Comparison of ENCODE assay signal across 1 cellular context in the genomic region with DNA sequence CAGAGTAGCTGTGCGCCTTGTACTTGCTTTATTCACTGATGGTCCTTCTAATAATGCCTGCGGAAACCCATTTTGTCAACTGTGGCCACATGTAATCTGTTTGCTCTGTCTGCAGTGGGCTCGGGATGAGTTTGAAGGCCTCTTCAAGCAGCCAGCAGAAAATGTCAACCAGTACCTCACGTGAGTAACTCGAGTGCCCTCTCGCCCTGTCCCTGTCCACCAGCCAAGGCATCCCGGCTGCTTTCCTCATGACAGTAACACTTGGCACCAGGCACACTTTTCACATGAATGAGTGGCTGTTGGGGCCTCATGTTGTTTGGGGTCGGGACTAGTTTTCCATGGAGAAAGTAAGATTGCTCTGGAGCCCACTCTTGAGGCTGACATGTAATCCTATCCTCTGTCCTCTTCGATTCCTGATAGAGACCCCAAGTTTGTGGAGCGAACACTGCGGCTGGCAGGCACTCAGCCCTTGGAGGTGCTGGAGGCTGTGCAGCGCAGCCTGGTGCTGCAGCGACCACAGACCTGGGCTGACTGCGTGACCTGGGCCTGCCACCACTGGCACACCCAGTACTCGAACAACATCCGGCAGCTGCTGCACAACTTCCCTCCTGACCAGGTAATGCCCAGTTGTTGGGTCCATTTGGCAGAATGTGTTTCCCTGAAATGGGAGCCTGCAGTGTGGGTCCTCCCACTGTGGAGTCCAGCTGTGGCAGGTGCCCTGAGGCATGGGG.
TF ChIP-seq lines count a peak whose summit lies in the region.

No MANE protein-coding gene starts in this region.

TF ChIP-seq in H1, 55 proteins besides CTCF, POLR2A, EP300 and RAD21:
- TF ChIP-seq RNF2 (IDR thresholded peaks at IDR 0.05; ENCODE audit: borderline replicate concordance, low read depth, low read length, missing control alignments, poor library complexity, severe bottlenecking) (no peak), HDAC2 (IDR thresholded peaks at IDR 0.05; ENCODE audit: borderline replicate concordance in 1 of 2, low read depth in 2 of 2, low read length in 2 of 2) (no peak), BCL11A (IDR thresholded peaks at IDR 0.05; ENCODE audit: low read depth in 2 of 2, low read length in 2 of 2) (no peak), JUN (IDR thresholded peaks at IDR 0.05; ENCODE audit: low read depth, low read length) (no peak), EGR1 (IDR thresholded peaks at IDR 0.05; ENCODE audit: borderline replicate concordance, low read depth, low read length) (no peak), BRCA1 (IDR thresholded peaks at IDR 0.05; ENCODE audit: low read depth, low read length) (no peak), SUZ12 (IDR thresholded peaks at IDR 0.05; ENCODE audit: low read length) (no peak), NRF1 (IDR thresholded peaks at IDR 0.05; ENCODE audit: low read depth, low read length) (no peak), SRF (IDR thresholded peaks at IDR 0.05; ENCODE audit: low read depth, low read length) (no peak), TCF12 (IDR thresholded peaks at IDR 0.05; ENCODE audit: low read depth, low read length) (no peak)
- TF ChIP-seq, protein P1, sequence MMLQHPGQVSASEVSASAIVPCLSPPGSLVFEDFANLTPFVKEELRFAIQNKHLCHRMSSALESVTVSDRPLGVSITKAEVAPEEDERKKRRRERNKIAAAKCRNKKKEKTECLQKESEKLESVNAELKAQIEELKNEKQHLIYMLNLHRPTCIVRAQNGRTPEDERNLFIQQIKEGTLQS (IDR thresholded peaks at IDR 0.05; ENCODE audit: insufficient read depth, low read depth, low read length): no peak
- TF ChIP-seq, protein P2, sequence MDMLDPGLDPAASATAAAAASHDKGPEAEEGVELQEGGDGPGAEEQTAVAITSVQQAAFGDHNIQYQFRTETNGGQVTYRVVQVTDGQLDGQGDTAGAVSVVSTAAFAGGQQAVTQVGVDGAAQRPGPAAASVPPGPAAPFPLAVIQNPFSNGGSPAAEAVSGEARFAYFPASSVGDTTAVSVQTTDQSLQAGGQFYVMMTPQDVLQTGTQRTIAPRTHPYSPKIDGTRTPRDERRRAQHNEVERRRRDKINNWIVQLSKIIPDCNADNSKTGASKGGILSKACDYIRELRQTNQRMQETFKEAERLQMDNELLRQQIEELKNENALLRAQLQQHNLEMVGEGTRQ (IDR thresholded peaks at IDR 0.05; ENCODE audit: low read length): no peak
